In the genomic region with DNA sequence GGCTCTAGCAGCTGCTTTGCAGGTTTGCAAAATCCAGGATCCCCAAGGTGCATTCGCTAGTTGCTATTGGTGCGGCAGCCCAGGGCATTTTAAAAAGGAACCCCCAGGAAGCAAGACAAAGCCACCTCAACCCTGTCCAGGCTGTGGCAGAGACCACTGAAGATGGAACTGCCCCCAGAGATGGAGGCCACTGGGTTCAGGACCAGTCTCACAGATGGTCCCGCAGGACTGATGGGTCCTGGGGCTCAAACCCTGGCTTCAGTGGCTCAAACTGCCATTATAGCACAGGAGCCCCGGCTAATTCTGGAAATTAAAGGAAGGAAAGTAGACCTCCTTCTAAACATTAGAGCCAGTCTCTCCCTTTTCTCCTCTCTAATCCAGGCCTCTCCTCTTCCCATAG, we compare ENCODE assay signal across 19 cellular contexts.
"Had no signal": no experiment of that assay in that cellular context is flagged by ENCODE, and none has a peak within 500 bp of the region (broad histone marks: within the 10 kb centered on the region; RNA-seq: fewer than 3 reads in every experiment).

No MANE protein-coding gene starts in this region.

- H3K27ac ChIP-seq: coronary artery, dorsolateral prefrontal cortex, epithelial cell of prostate, esophagus squamous epithelium, foreskin keratinocyte, gastroesophageal sphincter, heart left ventricle, hepatocyte, left lung, lower lobe of right lung had no signal

- H3K36me3 Mint-ChIP-seq: immature natural killer cell, mesothelial cell of epicardium, naive B cell had no signal

- H3K9me3 Mint-ChIP-seq: immature natural killer cell, mesothelial cell of epicardium, naive B cell had no signal

- H2AFZ ChIP-seq: hepatocyte had no signal

- H3K4me2 ChIP-seq: hepatocyte had no signal

- DNase-seq: effector CD4-positive, alpha-beta T cell; effector memory CD4-positive, alpha-beta T cell; esophagus squamous epithelium; heart left ventricle; hypothalamus; left cardiac atrium; left lung; left ventricle myocardium superior; lower lobe of right lung had no signal

- H3K79me2 ChIP-seq: hepatocyte had no signal

- H3K4me3 ChIP-seq: coronary artery, dorsolateral prefrontal cortex, esophagus squamous epithelium, gastroesophageal sphincter, heart left ventricle, hepatocyte, left lung, lower lobe of right lung, mucosa of descending colon had no signal

- H3K4me3 Mint-ChIP-seq: immature natural killer cell, mesothelial cell of epicardium, naive B cell had no signal

- H3K27ac Mint-ChIP-seq: immature natural killer cell, mesothelial cell of epicardium had no signal

- H3K9me3 ChIP-seq: esophagus squamous epithelium, gastroesophageal sphincter, heart left ventricle, left lung, lower lobe of right lung, mucosa of descending colon had no signal

- H3K36me3 ChIP-seq: esophagus squamous epithelium, gastroesophageal sphincter, heart left ventricle, left lung, lower lobe of right lung had no signal

- H3K4me1 ChIP-seq: foreskin keratinocyte, left lung had no signal

- H3K27me3 ChIP-seq: dorsolateral prefrontal cortex, esophagus squamous epithelium, gastroesophageal sphincter, hepatocyte had no signal

- ATAC-seq: gastroesophageal sphincter, heart left ventricle had no signal
